In genomic region chr7:130854481-130854880, GRCh38 we compare ENCODE assay signal across 26 cellular contexts.
A peak's percentile ranks its signal among the peaks of the same experiment; 100 is the strongest.
DNase-seq lines count a peak whose midpoint lies in the region; ATAC-seq, FAIRE-seq and TF ChIP-seq lines count a peak whose summit lies in the region.
"Had no signal": no experiment of that assay in that cellular context is flagged by ENCODE, and none has a peak within 500 bp of the region (broad histone marks: within the 10 kb centered on the region; RNA-seq: fewer than 3 reads in every experiment).

No MANE protein-coding gene starts in this region.

- H2BK120ac ChIP-seq in trophoblast cell (ENCODE audit: insufficient read depth, low read length, poor library complexity): no peak overlapping the region

- TF ChIP-seq EP300 in A549 (IDR thresholded peaks at IDR 0.05): no peak

- H3K18ac ChIP-seq in trophoblast cell (ENCODE audit: low read length): no peak overlapping the region

- H4K12ac ChIP-seq in trophoblast cell (ENCODE audit: low read depth, low read length): no peak overlapping the region

- H2AFZ ChIP-seq in GM23248: no peak overlapping the region
- no peak overlapping the region for H2AFZ ChIP-seq in trophoblast cell (ENCODE audit: insufficient read depth, low read length, poor library complexity)

- in situ Hi-C loops in GM23248 (cut with MboI): no loop called here

- H2BK12ac ChIP-seq in trophoblast cell (ENCODE audit: low read length): no peak overlapping the region

- H3F3A ChIP-seq in GM23248 (ENCODE audit: insufficient read depth): peaks cover 100% of the 10 kb centered on the region

- no peaks in the 10 kb centered on the region for H3K27me3 ChIP-seq in GM23248 (replicated peaks; ENCODE audit: insufficient read depth)
- no peaks in the 10 kb centered on the region for H3K27me3 ChIP-seq in RWPE2 (ENCODE audit: insufficient read depth, poor library complexity, severe bottlenecking)
- no peaks in the 10 kb centered on the region for H3K27me3 ChIP-seq in trophoblast cell (ENCODE audit: insufficient read depth, low read length)
- H3K27me3 ChIP-seq: SJSA1 had no signal

- H3K4me3 ChIP-seq in A549 (no peak overlapping the region), GM23248 (no peak overlapping the region), RWPE2 (ENCODE audit: severe bottlenecking) (no peak overlapping the region), trophoblast cell (ENCODE audit: low read depth, low read length) (no peak overlapping the region)
- H3K4me3 ChIP-seq: K562, SJSA1 had no signal

- H3K4me2 ChIP-seq in A549 (no peak overlapping the region; the same call in 2 of the 3 replicates), GM23248 (ENCODE audit: unreplicated experiment) (peak overlapping the region; percentile 62), trophoblast cell (ENCODE audit: low read length) (no peak overlapping the region)

- no peak for FAIRE-seq in A549 (lab: Jason Lieb, UNC)
- FAIRE-seq: H1, HepG2, K562 had no signal

- H3K9me3 ChIP-seq in A549: peaks cover 32% of the 10 kb centered on the region
- no peaks in the 10 kb centered on the region for H3K9me3 ChIP-seq in GM23248 (ENCODE audit: low read depth)
- H3K9me3 ChIP-seq in RWPE2 (ENCODE audit: severe bottlenecking): peaks cover 29% of the 10 kb centered on the region
- peaks cover 4% of the 10 kb centered on the region for H3K9me3 ChIP-seq in trophoblast cell (ENCODE audit: insufficient read depth, low read depth, low read length)
- H3K9me3 ChIP-seq: SJSA1 had no signal

- H3K79me2 ChIP-seq in GM23248 (ENCODE audit: insufficient read depth): peaks cover 39% of the 10 kb centered on the region
- H3K79me2 ChIP-seq in trophoblast cell (ENCODE audit: control insufficient read depth, insufficient read depth, low read length, poor library complexity): no peaks in the 10 kb centered on the region

- H3K27ac ChIP-seq in A549: peak overlapping the region; percentile 56 to 76; a peak in 5 of 6 replicates
- H3K27ac ChIP-seq in GM23248: peak overlapping the region; percentile 67
- peak overlapping the region; percentile 99 for H3K27ac ChIP-seq in RWPE2 (ENCODE audit: poor library complexity, severe bottlenecking)
- no peak overlapping the region for H3K27ac ChIP-seq in trophoblast cell (ENCODE audit: low read depth, low read length)
- H3K27ac ChIP-seq: C4-2B had no signal

- no peaks in the 10 kb centered on the region for H3K9me2 ChIP-seq in GM23248 (ENCODE audit: insufficient read depth)

- CTCF ChIA-PET in A549 (lab: Yijun Ruan, JAX): interaction anchor here (1.1 to 3.0 kb wide), 3 partner anchors 21 to 128 kb away, joined by 4 to 17 read pairs (median 16); no protein-coding TSS in a partner anchor

- no peak overlapping the region for H3K14ac ChIP-seq in trophoblast cell (ENCODE audit: low read length)

- no peak for DNase-seq in A549 (ENCODE audit: low read depth in 1 of 2, low spot score in 1 of 2)
- DNase-seq in GM23248: no peak
- no peak for DNase-seq in RWPE2 (ENCODE audit: low spot score)
- DNase-seq in trophoblast cell: peak; percentile 43 to 76
- no peak for DNase-seq in stimulated activated naive CD8-positive, alpha-beta T cell treated with anti-CD3 and anti-CD28 coated beads, Interleukin-15, Interleukin-2, amounts not matched to agents 100 U/mL and 50 U/mL, for 24 hours
- no peak for DNase-seq in GM10266 (ENCODE audit: extremely low spot score)
- DNase-seq: Caco-2; CD8-positive, alpha-beta T cell; DMS79; EL; GF-D8; HCEC 1CT; Kasumi-1; NCI-H1105 treated with DMSO at 0.1 percent for 48 hours; NCI-H146; NCI-H1930; NCI-H2107; NCI-H524; NCI-H748 treated with DMSO at 0.1 percent for 48 hours; Right ventricle myocardium superior had no signal

- no peaks in the 10 kb centered on the region for H4K20me1 ChIP-seq in GM23248 (ENCODE audit: insufficient read depth)

- no peak overlapping the region for H4K8ac ChIP-seq in trophoblast cell (ENCODE audit: low read depth, low read length)

- H3K9ac ChIP-seq in GM23248 (no peak overlapping the region), trophoblast cell (ENCODE audit: low read length) (no peak overlapping the region)

- no peak for TF ChIP-seq CTCF in A549 (IDR thresholded peaks at IDR 0.05)
- no peak for TF ChIP-seq CTCF in RWPE2 (IDR thresholded peaks at IDR 0.05; ENCODE audit: poor library complexity, severe bottlenecking)
- no peak for TF ChIP-seq CTCF in GM10266 (IDR thresholded peaks at IDR 0.05; ENCODE audit: control insufficient read depth, insufficient read depth, low read depth, missing control alignments)

- no peaks in the 10 kb centered on the region for H3K79me1 ChIP-seq in trophoblast cell (ENCODE audit: low read length)

- no peak for TF ChIP-seq POLR2A in A549 (IDR thresholded peaks at IDR 0.05; ENCODE audit: low read length)

- no peak overlapping the region for H3K4ac ChIP-seq in trophoblast cell (ENCODE audit: low read depth, low read length)

- ATAC-seq in A549 (no peak), RWPE2 (ENCODE audit: low read depth) (no peak), HG03159 (IDR thresholded peaks at IDR 0.05; ENCODE audit: unreplicated experiment) (no peak)
- ATAC-seq in stimulated activated naive CD8-positive, alpha-beta T cell treated with anti-CD3 and anti-CD28 coated beads, Interleukin-15, Interleukin-2, amounts not matched to agents 100 U/mL and 50 U/mL, for 24 hours: no peak
- ATAC-seq: CD8-positive, alpha-beta T cell; HepG2; K562 had no signal

- H2BK5ac ChIP-seq in trophoblast cell (ENCODE audit: low read depth, low read length, poor library complexity): no peak overlapping the region

- no peak overlapping the region for H3K23ac ChIP-seq in trophoblast cell (ENCODE audit: low read length)

- WGBS in A549 (ENCODE audit: missing lambda C conversion rate): 72% methylated on average over 1 of the region's 1 CpG
- 75 to 76% methylated on average over 1 of the region's 1 CpG for WGBS in GM23248 (ENCODE audit: low coverage in 1 of 2, low lambda C conversion rate in 2 of 2, missing lambda C conversion rate in 2 of 2), 2 experiments
- no CpG with 5 or more reads among the region's 1 CpG for WGBS in trophoblast cell (ENCODE audit: extremely low coverage, insufficient coverage, insufficient read length)

- H3K36me3 ChIP-seq in GM23248 (ENCODE audit: low read depth) (peaks cover 52% of the 10 kb centered on the region), RWPE2 (ENCODE audit: low read depth) (peaks cover 11% of the 10 kb centered on the region), trophoblast cell (ENCODE audit: control insufficient read depth in 1 of 2, insufficient read depth in 2 of 2, low read length in 2 of 2) (no peaks in the 10 kb centered on the region)

- no peak for TF ChIP-seq RAD21 in A549 (conservative IDR thresholded peaks at IDR 0.05 in 1 of 2, IDR thresholded peaks at IDR 0.05 in 1 of 2)

- H3K4me1 ChIP-seq in A549: peaks cover 43% of the 10 kb centered on the region
- peaks cover 55% of the 10 kb centered on the region for H3K4me1 ChIP-seq in GM23248 (ENCODE audit: insufficient read depth)
- peaks cover 48% of the 10 kb centered on the region for H3K4me1 ChIP-seq in RWPE2 (ENCODE audit: insufficient read depth, poor library complexity, severe bottlenecking)
- H3K4me1 ChIP-seq in trophoblast cell (ENCODE audit: control insufficient read depth in 1 of 2, insufficient read depth in 2 of 2, low read length in 2 of 2): peaks cover 0 to 3% of the 10 kb centered on the region in 2 experiments
- H3K4me1 ChIP-seq: Caco-2 had no signal

- H2AK5ac ChIP-seq in trophoblast cell (ENCODE audit: low read length): no peak overlapping the region

- H4K91ac ChIP-seq in trophoblast cell (ENCODE audit: low read depth, low read length): no peak overlapping the region

- POLR2A ChIA-PET in A549 (lab: Yijun Ruan, JAX): no interaction called here

TF ChIP-seq in A549, 52 proteins besides CTCF, POLR2A, EP300 and RAD21:
- peak in 1 of 2 experiments; percentile 52; a peak in 2 of 4 replicates for TF ChIP-seq CEBPB (IDR thresholded peaks at IDR 0.05)
- no peak for TF ChIP-seq ATOH8 (CRISPR knock-in tag; IDR thresholded peaks at IDR 0.05; ENCODE audit: low read depth)
- no peak for TF ChIP-seq PHF8 (IDR thresholded peaks at IDR 0.05; ENCODE audit: borderline replicate concordance, low read depth)
TF ChIP-seq in A549: peak in this region for 1.

Comparison
In these comparisons a context has a peak if more than half of its experiments do, and no peak if none do; other contexts are left out.
1. DNase-seq: peak in trophoblast cell (2 of 2); none in A549 (0 of 2), GM23248 (single experiment), RWPE2 (single experiment), stimulated activated naive CD8-positive, alpha-beta T cell treated with anti-CD3 and anti-CD28 coated beads, Interleukin-15, Interleukin-2, amounts not matched to agents 100 U/mL and 50 U/mL, for 24 hours (single experiment) and GM10266 (single experiment).